Comparison of ENCODE assay signal across 30 cellular contexts in genomic region chr7:66319373-66319979, GRCh38.
"Had no signal": no experiment of that assay in that cellular context is flagged by ENCODE, and none has a peak within 500 bp of the region (broad histone marks: within the 10 kb centered on the region; RNA-seq: fewer than 3 reads in every experiment).

No MANE protein-coding gene starts in this region.

- H3K9me3 ChIP-seq: ascending aorta, MG63 had no signal

- H3K4me1 ChIP-seq: ascending aorta, SJCRH30 had no signal

- DNase-seq: activated CD4-positive, alpha-beta T cell treated with anti-CD3 and anti-CD28 coated beads, Interleukin-2, amount 10 ng/mL, durations not matched to agents 24 days and 14 days; activated CD4-positive, alpha-beta T cell treated with anti-CD3 and anti-CD28 coated beads, Interleukin-2, amount 50 U/mL, for 4 hours; activated CD8-positive, alpha-beta T cell treated with anti-CD3 and anti-CD28 coated beads for 36 hours; activated effector memory CD4-positive, alpha-beta T cell treated with anti-CD3 and anti-CD28 coated beads, Interleukin-2, amount 50 U/mL, for 16 hours; activated naive CD4-positive, alpha-beta T cell; activated naive CD4-positive, alpha-beta T cell treated with anti-CD3 and anti-CD28 coated beads, Interleukin-2, amount 50 U/mL, for 16 hours; activated naive CD8-positive, alpha-beta T cell treated with anti-CD3 and anti-CD28 coated beads for 36 hours; activated T-cell treated with anti-CD3 and anti-CD28 coated beads, Interleukin-2, amount 50 U/mL, for 1 hour; activated T-cell treated with anti-CD3 and anti-CD28 coated beads, Interleukin-2, amount 50 U/mL, for 72 hours; amygdala; Kasumi-1; KG1; MG63; NCI-H1048; NCI-H1105 treated with DMSO at 0.1 percent for 48 hours; NCI-H1436; NCI-H1694; NCI-H1930; NCI-H2081 treated with DMSO at 0.1 percent for 48 hours; NCI-H345; NCI-H524 treated with DMSO at 0.1 percent for 48 hours; SHP77; SJCRH30; T1000; WERI-Rb-1 had no signal

- H3K27me3 Mint-ChIP-seq: activated CD8-positive, alpha-beta T cell treated with anti-CD3 and anti-CD28 coated beads for 36 hours; activated naive CD8-positive, alpha-beta T cell treated with anti-CD3 and anti-CD28 coated beads for 36 hours had no signal

- H3K4me1 Mint-ChIP-seq: activated CD4-positive, alpha-beta T cell treated with anti-CD3 and anti-CD28 coated beads, Interleukin-2, amount 10 ng/mL, durations not matched to agents 24 days and 14 days; activated naive CD8-positive, alpha-beta T cell treated with anti-CD3 and anti-CD28 coated beads for 36 hours; activated T-helper 17 cell treated with anti-CD3 and anti-CD28 coated beads, Interleukin-2, amount 50 U/mL, for 72 hours; central memory CD8-positive, alpha-beta T cell had no signal

- H3K27ac ChIP-seq: ascending aorta, cardiac muscle cell, SJCRH30, WERI-Rb-1 had no signal

- H3K4me3 ChIP-seq: ascending aorta, cardiac muscle cell, MG63, SJCRH30 had no signal

- H3K27me3 ChIP-seq: ascending aorta, cardiac muscle cell, MG63, SJCRH30 had no signal

- ATAC-seq: activated CD8-positive, alpha-beta T cell treated with anti-CD3 and anti-CD28 coated beads for 36 hours; activated T-cell treated with anti-CD3 and anti-CD28 coated beads, Interleukin-2, amount 50 U/mL, for 72 hours; activated T-helper 17 cell treated with anti-CD3 and anti-CD28 coated beads, Interleukin-2, amount 50 U/mL, for 72 hours; Panc1 had no signal

- H3K36me3 ChIP-seq: ascending aorta, cardiac muscle cell, MG63, SJCRH30, WERI-Rb-1 had no signal

- H3K27ac Mint-ChIP-seq: activated CD4-positive, alpha-beta T cell treated with anti-CD3 and anti-CD28 coated beads, Interleukin-2, amount 10 ng/mL, durations not matched to agents 24 days and 14 days; activated CD8-positive, alpha-beta T cell treated with anti-CD3 and anti-CD28 coated beads for 36 hours; activated naive CD8-positive, alpha-beta T cell treated with anti-CD3 and anti-CD28 coated beads for 36 hours; activated T-cell treated with anti-CD3 and anti-CD28 coated beads, Interleukin-2, amount 50 U/mL, for 72 hours; activated T-helper 17 cell treated with anti-CD3 and anti-CD28 coated beads, Interleukin-2, amount 50 U/mL, for 72 hours had no signal

- H3K4me3 Mint-ChIP-seq: activated CD4-positive, alpha-beta T cell treated with anti-CD3 and anti-CD28 coated beads, Interleukin-2, amount 10 ng/mL, durations not matched to agents 24 days and 14 days; activated CD8-positive, alpha-beta T cell treated with anti-CD3 and anti-CD28 coated beads for 36 hours; activated naive CD8-positive, alpha-beta T cell treated with anti-CD3 and anti-CD28 coated beads for 36 hours; activated T-cell treated with anti-CD3 and anti-CD28 coated beads, Interleukin-2, amount 50 U/mL, for 72 hours; activated T-helper 17 cell treated with anti-CD3 and anti-CD28 coated beads, Interleukin-2, amount 50 U/mL, for 72 hours; central memory CD8-positive, alpha-beta T cell had no signal
